Comparison of ENCODE assay signal across 13 cellular contexts in the genomic region with DNA sequence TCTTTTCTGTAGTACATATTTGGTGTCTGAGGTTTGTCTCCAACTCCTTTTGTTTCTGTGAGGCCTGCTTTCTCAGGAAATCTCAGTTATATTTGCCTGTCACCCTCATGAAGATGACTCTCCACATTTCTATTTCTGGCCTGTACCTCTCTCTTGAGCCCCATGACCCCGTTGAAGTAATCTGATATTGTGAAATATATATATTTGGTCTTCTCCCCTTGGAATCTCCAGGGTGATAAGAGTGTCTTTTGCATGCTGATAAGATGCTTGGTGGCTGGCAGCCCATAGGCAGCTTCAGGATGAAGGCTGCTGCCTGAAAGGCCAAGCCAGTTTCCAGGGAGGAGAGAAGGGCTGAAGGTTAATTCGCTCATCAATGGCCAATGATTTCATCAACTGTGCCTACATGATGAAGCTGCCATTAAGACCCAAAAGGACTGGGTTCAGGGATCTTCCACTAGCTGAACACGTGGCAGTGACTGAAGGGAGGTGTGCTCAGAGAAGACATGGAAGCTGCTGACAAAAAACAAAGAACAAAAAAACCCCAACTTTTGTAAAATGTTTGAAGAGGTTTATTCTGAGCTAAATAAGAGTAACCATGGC.
DNase-seq lines count a peak whose midpoint lies in the region; ATAC-seq and TF ChIP-seq lines count a peak whose summit lies in the region.
"Had no signal": no experiment of that assay in that cellular context is flagged by ENCODE, and none has a peak within 500 bp of the region (broad histone marks: within the 10 kb centered on the region; RNA-seq: fewer than 3 reads in every experiment).

No MANE protein-coding gene starts in this region.

- H3K4me3 Mint-ChIP-seq in chondrocyte (ENCODE audit: unreplicated experiment) (no peak overlapping the region), nephron progenitor cell (no peak overlapping the region)
- H3K4me3 Mint-ChIP-seq: activated naive CD4-positive, alpha-beta T cell treated with anti-CD3 and anti-CD28 coated beads for 36 hours; naive B cell had no signal

- TF ChIP-seq CTCF in chondrocyte (IDR thresholded peaks at IDR 0.05) (no peak), nephron progenitor cell (IDR thresholded peaks at IDR 0.05) (no peak)

- H3K79me2 ChIP-seq in GM23248 (ENCODE audit: insufficient read depth) = peaks cover 77% of the 10 kb centered on the region

- H3K4me1 Mint-ChIP-seq in chondrocyte (ENCODE audit: low read depth) = peaks cover 86% of the 10 kb centered on the region
- peaks cover 28% of the 10 kb centered on the region for H3K4me1 Mint-ChIP-seq in nephron progenitor cell
- H3K4me1 Mint-ChIP-seq: naive B cell had no signal

- peak overlapping the region; percentile 78 for H3K27ac Mint-ChIP-seq in chondrocyte (ENCODE audit: unreplicated experiment)
- H3K27ac Mint-ChIP-seq in nephron progenitor cell = peak overlapping the region; percentile 37
- H3K27ac Mint-ChIP-seq: naive B cell had no signal

- H3K9me3 Mint-ChIP-seq in chondrocyte (ENCODE audit: low read depth) (no peaks in the 10 kb centered on the region), nephron progenitor cell (no peaks in the 10 kb centered on the region)

- no peak overlapping the region for H2AFZ ChIP-seq in GM23248

- H3K36me3 ChIP-seq in GM23248 (ENCODE audit: low read depth) = no peaks in the 10 kb centered on the region

- no peaks in the 10 kb centered on the region for H4K20me1 ChIP-seq in GM23248 (ENCODE audit: insufficient read depth)

- WGBS in GM23248 (ENCODE audit: low coverage in 1 of 2, low lambda C conversion rate in 2 of 2, missing lambda C conversion rate in 2 of 2), 2 experiments = 66% methylated on average over 3 of the region's 3 CpGs

- DNase-seq in GM23248 (no peak), OCI-M1 (lab: John Stamatoyannopoulos, UW) (peak; percentile 74), chondrocyte (ENCODE audit: low spot score) (no peak), nephron progenitor cell (no peak), superior temporal gyrus (ENCODE audit: extremely low spot score) (no peak)
- DNase-seq in stimulated activated CD4-positive, alpha-beta T cell treated with anti-CD3 and anti-CD28 coated beads, Interleukin-2, amount 100 ng/mL, for 24 hours = no peak
- DNase-seq: activated CD4-positive, CD25-positive, alpha-beta regulatory T cell; activated naive CD4-positive, alpha-beta T cell treated with anti-CD3 and anti-CD28 coated beads for 36 hours; effector memory CD4-positive, alpha-beta T cell; naive B cell; RPMI8226; small intestine had no signal

- H3K27me3 Mint-ChIP-seq in chondrocyte (ENCODE audit: low read depth) (no peaks in the 10 kb centered on the region), nephron progenitor cell (ENCODE audit: low read depth, poor library complexity) (peaks cover 12% of the 10 kb centered on the region)

- no peaks in the 10 kb centered on the region for H3K9me2 ChIP-seq in GM23248 (ENCODE audit: insufficient read depth)

- peak overlapping the region; percentile 96 for H3K27ac ChIP-seq in GM23248

- no peak overlapping the region for H3K4me3 ChIP-seq in GM23248

- peaks cover 67% of the 10 kb centered on the region for H3K4me1 ChIP-seq in GM23248 (ENCODE audit: insufficient read depth)

- peaks cover 70% of the 10 kb centered on the region for H3F3A ChIP-seq in GM23248 (ENCODE audit: insufficient read depth)

- peaks cover 17% of the 10 kb centered on the region for H3K36me3 Mint-ChIP-seq in chondrocyte (ENCODE audit: low read depth)
- no peaks in the 10 kb centered on the region for H3K36me3 Mint-ChIP-seq in nephron progenitor cell (ENCODE audit: low read depth)
- H3K36me3 Mint-ChIP-seq: naive B cell had no signal

- no peaks in the 10 kb centered on the region for H3K27me3 ChIP-seq in GM23248 (replicated peaks; ENCODE audit: insufficient read depth)

- no peak overlapping the region for H3K4me2 ChIP-seq in GM23248 (ENCODE audit: unreplicated experiment)

- H3K9me3 ChIP-seq in GM23248 (ENCODE audit: low read depth) = no peaks in the 10 kb centered on the region

- in situ Hi-C loops in GM23248 (cut with MboI) = no loop called here

- no peak for ATAC-seq in HG02973 (IDR thresholded peaks at IDR 0.05; ENCODE audit: unreplicated experiment)

- peak overlapping the region; percentile 24 for H3K9ac ChIP-seq in GM23248
